In genomic region chr7:113086431-113086888, GRCh38 we compare ENCODE assay signal across 8 cellular contexts. TPM values are rescaled to one million over a fixed set of nuclear protein-coding genes. Genes with fewer than 3 reads are reported as not detected.
A peak's percentile ranks its signal among the peaks of the same experiment; 100 is the strongest.
DNase-seq lines count a peak whose midpoint lies in the region; ATAC-seq, FAIRE-seq and TF ChIP-seq lines count a peak whose summit lies in the region.

GPR85 (minus strand) TSS chr7:113086827; CDS start chr7:113084721, 2,106 bp downstream.

- peaks cover 57% of the 10 kb centered on the region for H3K27me3 Mint-ChIP-seq in osteocyte (ENCODE audit: unreplicated experiment)

- no peak for TF ChIP-seq CTCF in A549 (IDR thresholded peaks at IDR 0.05)
- no peak for TF ChIP-seq CTCF in osteocyte (IDR thresholded peaks at IDR 0.05)

- H3K4me3 Mint-ChIP-seq in osteocyte (ENCODE audit: unreplicated experiment): peak within 1 kb of the TSS; percentile 69

- DNase-seq in A549 (ENCODE audit: low read depth in 1 of 2, low spot score in 1 of 2): peak; percentile 21 to 26
- DNase-seq in NCI-H82 treated with DMSO at 0.1 percent for 48 hours (lab: John Stamatoyannopoulos, UW; ENCODE audit: unreplicated experiment): peak; percentile 43
- DNase-seq in activated naive CD4-positive, alpha-beta T cell treated with anti-CD3 and anti-CD28 coated beads, Interleukin-2, amount 50 U/mL, for 72 hours (ENCODE audit: low spot score in 2 of 2): peak in 1 of 2 donors; percentile 37
- DNase-seq in globus pallidus (ENCODE audit: low spot score): peak; percentile 54
- DNase-seq in osteocyte (ENCODE audit: extremely low spot score, unreplicated experiment): no peak

- no peaks in the 10 kb centered on the region for H3K9me3 ChIP-seq in A549

- no peaks in the 10 kb centered on the region for H3K36me3 Mint-ChIP-seq in activated naive CD4-positive, alpha-beta T cell treated with anti-CD3 and anti-CD28 coated beads, Interleukin-2, amount 50 U/mL, for 72 hours
- no peaks in the 10 kb centered on the region for H3K36me3 Mint-ChIP-seq in osteocyte (ENCODE audit: unreplicated experiment)

- no peak within 1 kb of the TSS for H3K27ac Mint-ChIP-seq in activated naive CD4-positive, alpha-beta T cell treated with anti-CD3 and anti-CD28 coated beads, Interleukin-2, amount 50 U/mL, for 72 hours
- no peak within 1 kb of the TSS for H3K27ac Mint-ChIP-seq in osteocyte (ENCODE audit: unreplicated experiment)

- no peak for TF ChIP-seq EP300 in A549 (IDR thresholded peaks at IDR 0.05)

- no peak for TF ChIP-seq POLR2A in A549 (IDR thresholded peaks at IDR 0.05; ENCODE audit: low read length)

- peak within 1 kb of the TSS; percentile 37 for H3K4me3 ChIP-seq in A549

- peak; percentile 61 to 92; a peak in 4 of 6 replicates for ATAC-seq in A549
- peak; percentile 38 for ATAC-seq in GM18508 (IDR thresholded peaks at IDR 0.05; ENCODE audit: insufficient read depth, unreplicated experiment)
- peak; percentile 79 for ATAC-seq in HG03159 (IDR thresholded peaks at IDR 0.05; ENCODE audit: unreplicated experiment)
- ATAC-seq in activated naive CD4-positive, alpha-beta T cell treated with anti-CD3 and anti-CD28 coated beads, Interleukin-2, amount 50 U/mL, for 72 hours: peak; percentile 33 to 92
- no peak for ATAC-seq in HG02571 (IDR thresholded peaks at IDR 0.05; ENCODE audit: unreplicated experiment)

- CTCF ChIA-PET in A549 (lab: Yijun Ruan, JAX): no interaction called here

- no peaks in the 10 kb centered on the region for H3K9me3 Mint-ChIP-seq in activated naive CD4-positive, alpha-beta T cell treated with anti-CD3 and anti-CD28 coated beads, Interleukin-2, amount 50 U/mL, for 72 hours
- H3K9me3 Mint-ChIP-seq in osteocyte (ENCODE audit: unreplicated experiment): no peaks in the 10 kb centered on the region

- FAIRE-seq in A549 (lab: Jason Lieb, UNC): no peak

- no peak within 1 kb of the TSS for H3K27ac ChIP-seq in A549

- POLR2A ChIA-PET in A549 (lab: Yijun Ruan, JAX): interaction anchor here (0.7 kb wide), 1 partner anchor 32 kb away, joined by 4 read pairs; no protein-coding TSS in a partner anchor

- H3K4me1 Mint-ChIP-seq in osteocyte (ENCODE audit: unreplicated experiment): peaks cover 2% of the 10 kb centered on the region

- under 1% methylated on average over 15 of the region's 29 CpGs for WGBS in A549 (ENCODE audit: missing lambda C conversion rate)

- TF ChIP-seq RAD21 in A549 (conservative IDR thresholded peaks at IDR 0.05 in 1 of 2, IDR thresholded peaks at IDR 0.05 in 1 of 2): no peak

- H3K4me2 ChIP-seq in A549: peak within 1 kb of the TSS; percentile 84

- H3K4me1 ChIP-seq in A549: peaks cover 7% of the 10 kb centered on the region; the same call in 1 of the 3 replicates

TF ChIP-seq in A549, 52 proteins besides CTCF, POLR2A, EP300 and RAD21:
- no peak for TF ChIP-seq PHF8 (IDR thresholded peaks at IDR 0.05; ENCODE audit: borderline replicate concordance, low read depth)
- no peak for TF ChIP-seq RFX5 (IDR thresholded peaks at IDR 0.05)
- TF ChIP-seq EHF (CRISPR knock-in tag; IDR thresholded peaks at IDR 0.05): no peak
- no peak for TF ChIP-seq MAX (IDR thresholded peaks at IDR 0.05)
- no peak for TF ChIP-seq CHD4 (IDR thresholded peaks at IDR 0.05; ENCODE audit: borderline replicate concordance)
- TF ChIP-seq NPAS2 (CRISPR knock-in tag; IDR thresholded peaks at IDR 0.05; ENCODE audit: borderline replicate concordance): no peak
- no peak for TF ChIP-seq CBX8 (IDR thresholded peaks at IDR 0.05)
- TF ChIP-seq ESRRA (IDR thresholded peaks at IDR 0.05; ENCODE audit: borderline replicate concordance, low read length): no peak
- no peak for TF ChIP-seq REST (IDR thresholded peaks at IDR 0.05)
- no peak for TF ChIP-seq ELK1 (IDR thresholded peaks at IDR 0.05; ENCODE audit: low read depth, low read length)
- no peak for TF ChIP-seq ZNF302 (CRISPR knock-in tag; IDR thresholded peaks at IDR 0.05)
- no peak for TF ChIP-seq HOXB13 (CRISPR knock-in tag; IDR thresholded peaks at IDR 0.05; ENCODE audit: low read depth)

RNA-seq across cellular contexts. Expression of gene GPR85, which starts in this region (rescaled TPM):
- 0.10 TPM in 1 of 2 replicates, not detected in the other for polyA plus RNA-seq in A549 (2011; rRNA removed)
- polyA plus RNA-seq in A549 (2012; cell fraction: cytosol; rRNA removed): not detected in 2 replicates
- not detected in 2 replicates for polyA plus RNA-seq in A549 (2012; cell fraction: nucleus; rRNA removed)
- not detected in 3 replicates for polyA plus RNA-seq in A549 (2017; fragmentation: RNase III; extraction: RNeasy Plus Mini Kit Qiagen cat#74134 plus additional on column Dnase treatment)
- not detected in 2 replicates for polyA minus RNA-seq in A549 (2011; rRNA and poly(A)+ RNA removed)
- under 1 TPM in 1 of 2 donors, not detected in 1; 0.09 TPM for total RNA-seq in activated naive CD4-positive, alpha-beta T cell treated with anti-CD3 and anti-CD28 coated beads, Interleukin-2, amount 50 U/mL, for 72 hours
- 0.10 TPM in 1 of 2 replicates, not detected in the other for total RNA-seq in osteocyte

Comparison
In these comparisons a context has a peak if more than half of its experiments do, and no peak if none do; other contexts are left out.
1. Peak in DNase-seq, ATAC-seq, H3K4me3 ChIP-seq and H3K4me2 ChIP-seq in A549; RNA of the gene not detected or under 1 TPM.
2. Peak in ATAC-seq in activated naive CD4-positive, alpha-beta T cell treated with anti-CD3 and anti-CD28 coated beads, Interleukin-2, amount 50 U/mL, for 72 hours; RNA of the gene not detected or under 1 TPM.